In the genomic region with DNA sequence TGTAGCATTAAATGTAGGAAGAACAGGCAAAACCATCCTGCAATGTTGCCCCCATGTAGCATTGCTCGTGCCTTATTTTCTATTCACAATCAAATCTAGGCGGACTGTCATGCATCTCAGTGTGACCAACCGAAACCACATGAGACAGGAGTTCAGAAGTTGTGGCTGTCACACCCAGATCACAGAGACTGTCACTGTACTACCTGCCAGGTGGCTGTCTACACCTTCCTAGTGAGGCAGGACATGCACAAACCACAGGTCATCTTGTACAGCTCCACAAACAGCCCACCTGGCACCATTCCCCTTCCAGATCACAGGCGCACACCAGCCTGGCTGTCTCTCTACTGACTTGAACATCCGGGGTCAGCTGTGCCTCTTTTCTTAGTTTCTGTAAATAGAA, we compare ENCODE assay signal across 27 cellular contexts.
"Had no signal": no experiment of that assay in that cellular context is flagged by ENCODE, and none has a peak within 500 bp of the region (broad histone marks: within the 10 kb centered on the region; RNA-seq: fewer than 3 reads in every experiment).

No MANE protein-coding gene starts in this region.

- H3K4me2 ChIP-seq: hepatocyte had no signal

- H3K27ac ChIP-seq: brain microvascular endothelial cell, coronary artery, esophagus squamous epithelium, gastroesophageal sphincter, heart right ventricle, hepatocyte had no signal

- H3K36me3 ChIP-seq: brain microvascular endothelial cell, esophagus squamous epithelium, gastroesophageal sphincter, heart right ventricle had no signal

- ATAC-seq: activated T-cell treated with anti-CD3 and anti-CD28 coated beads, Interleukin-2, amount 50 U/mL, for 4 hours; activated T-helper 17 cell treated with anti-CD3 and anti-CD28 coated beads, Interleukin-2, amount 50 U/mL, for 72 hours; gastroesophageal sphincter; heart right ventricle; WTC11 had no signal

- H2AFZ ChIP-seq: hepatocyte had no signal

- H3K27me3 ChIP-seq: brain microvascular endothelial cell, dorsolateral prefrontal cortex, esophagus squamous epithelium, hepatocyte had no signal

- H3K4me3 ChIP-seq: coronary artery, dorsolateral prefrontal cortex, esophagus squamous epithelium, gastroesophageal sphincter, heart right ventricle, hepatocyte had no signal

- H3K79me2 ChIP-seq: hepatocyte had no signal

- DNase-seq: activated CD4-positive, alpha-beta memory T cell treated with anti-CD3 and anti-CD28 coated beads, Interleukin-2, amount 10 ng/mL, durations not matched to agents 7 days and 5 days; activated CD4-positive, alpha-beta T cell treated with anti-CD3 and anti-CD28 coated beads for 1 hour; activated CD4-positive, alpha-beta T cell treated with anti-CD3 and anti-CD28 coated beads for 4 hours; activated CD4-positive, alpha-beta T cell treated with anti-CD3 and anti-CD28 coated beads, Interleukin-2, amount 10 ng/mL, durations not matched to agents 7 days and 5 days; activated CD4-positive, alpha-beta T cell treated with anti-CD3 and anti-CD28 coated beads, Interleukin-2, amount 50 U/mL, for 4 hours; activated effector memory CD4-positive, alpha-beta T cell treated with Interleukin-2 at 50 U/mL for 16 hours; activated gamma-delta T cell treated with Interleukin-2 at 50 U/mL for 16 hours; activated naive CD4-positive, alpha-beta T cell treated with anti-CD3 and anti-CD28 coated beads, Interleukin-2, amount 50 U/mL, for 16 hours; activated naive CD4-positive, alpha-beta T cell treated with Interleukin-2 at 50 U/mL for 16 hours; activated T-cell treated with anti-CD3 and anti-CD28 coated beads, Interleukin-2, amount 50 U/mL, for 4 hours; amniotic stem cell; anterior cingulate cortex; brain microvascular endothelial cell; caudate nucleus; cerebellar nuclear complex; dorsolateral prefrontal cortex; effector memory CD4-positive, alpha-beta T cell; endodermal cell; esophagus squamous epithelium; foreskin melanocyte; heart right ventricle; T-helper 2 cell had no signal

- H3K4me1 ChIP-seq: esophagus squamous epithelium, gastroesophageal sphincter, heart right ventricle had no signal

- H3K9me3 ChIP-seq: esophagus squamous epithelium had no signal
